20 cellular contexts compared by ENCODE assay signal in genomic region chr19:57293719-57294118, GRCh38. TPM values are rescaled to one million over a fixed set of nuclear protein-coding genes. Genes with fewer than 3 reads are reported as not detected.
DNase-seq lines count a peak whose midpoint lies in the region; ATAC-seq, FAIRE-seq and TF ChIP-seq lines count a peak whose summit lies in the region.
"Had no signal": no experiment of that assay in that cellular context is flagged by ENCODE, and none has a peak within 500 bp of the region (broad histone marks: within the 10 kb centered on the region; RNA-seq: fewer than 3 reads in every experiment).

No MANE protein-coding gene starts in this region.

- TF ChIP-seq POLR2A in A549 (IDR thresholded peaks at IDR 0.05; ENCODE audit: low read length): no peak

- no peaks in the 10 kb centered on the region for H3K27me3 ChIP-seq in CD4-positive, alpha-beta T cell (ENCODE audit: control insufficient read depth, insufficient read depth, low read length)

- FAIRE-seq in A549 (lab: Jason Lieb, UNC): peak; percentile 78
- FAIRE-seq: D721Med, GM12892, H1 had no signal

- intact Hi-C loops in CD4-positive, alpha-beta T cell (cut with DNase I, micrococcal nuclease): no loop called here

- no peak overlapping the region for H3K4me2 ChIP-seq in A549

- H3K4me1 Mint-ChIP-seq in CD4-positive, alpha-beta T cell (ENCODE audit: low read depth): peaks cover 17% of the 10 kb centered on the region
- peaks cover 14% of the 10 kb centered on the region for H3K4me1 Mint-ChIP-seq in activated T-helper 17 cell treated with anti-CD3 and anti-CD28 coated beads, Interleukin-2, amount 50 U/mL, for 72 hours
- peaks cover 42% of the 10 kb centered on the region for H3K4me1 Mint-ChIP-seq in central memory CD8-positive, alpha-beta T cell

- H3K27me3 Mint-ChIP-seq in CD4-positive, alpha-beta T cell: no peaks in the 10 kb centered on the region
- H3K27me3 Mint-ChIP-seq in activated T-helper 17 cell treated with anti-CD3 and anti-CD28 coated beads, Interleukin-2, amount 50 U/mL, for 72 hours: no peaks in the 10 kb centered on the region
- no peaks in the 10 kb centered on the region for H3K27me3 Mint-ChIP-seq in central memory CD8-positive, alpha-beta T cell
- H3K27me3 Mint-ChIP-seq: CD8-positive, alpha-beta memory T cell had no signal

- no peak overlapping the region for H3K27ac ChIP-seq in A549
- H3K27ac ChIP-seq in CD4-positive, alpha-beta T cell (ENCODE audit: low read depth, low read length): no peak overlapping the region
- H3K27ac ChIP-seq: GM23248 had no signal

- peaks cover 35% of the 10 kb centered on the region for H3K9me3 Mint-ChIP-seq in CD4-positive, alpha-beta T cell
- peaks cover 18% of the 10 kb centered on the region for H3K9me3 Mint-ChIP-seq in activated T-helper 17 cell treated with anti-CD3 and anti-CD28 coated beads, Interleukin-2, amount 50 U/mL, for 72 hours
- peaks cover 19% of the 10 kb centered on the region for H3K9me3 Mint-ChIP-seq in central memory CD8-positive, alpha-beta T cell

- no peak for ATAC-seq in A549
- no peak for ATAC-seq in CD4-positive, alpha-beta T cell (ENCODE audit: poor library complexity)
- ATAC-seq in activated T-helper 17 cell treated with anti-CD3 and anti-CD28 coated beads, Interleukin-2, amount 50 U/mL, for 72 hours (replicated peaks): no peak
- no peak for ATAC-seq in central memory CD8-positive, alpha-beta T cell (replicated peaks; ENCODE audit: extremely low read depth, poor library complexity, severe bottlenecking)
- ATAC-seq in HG03565 (IDR thresholded peaks at IDR 0.05; ENCODE audit: unreplicated experiment): no peak
- no peak for ATAC-seq in GM21737 (IDR thresholded peaks at IDR 0.05; ENCODE audit: unreplicated experiment)

- H3K36me3 Mint-ChIP-seq in CD4-positive, alpha-beta T cell (ENCODE audit: low read depth): peaks cover 98% of the 10 kb centered on the region
- no peaks in the 10 kb centered on the region for H3K36me3 Mint-ChIP-seq in activated T-helper 17 cell treated with anti-CD3 and anti-CD28 coated beads, Interleukin-2, amount 50 U/mL, for 72 hours (ENCODE audit: low read depth)
- H3K36me3 Mint-ChIP-seq in central memory CD8-positive, alpha-beta T cell (ENCODE audit: insufficient read depth): peaks cover 55% of the 10 kb centered on the region

- no peak for TF ChIP-seq RAD21 in A549 (conservative IDR thresholded peaks at IDR 0.05 in 1 of 2, IDR thresholded peaks at IDR 0.05 in 1 of 2)

- H3K9me3 ChIP-seq in A549: peaks cover 100% of the 10 kb centered on the region
- H3K9me3 ChIP-seq in CD4-positive, alpha-beta T cell (ENCODE audit: control insufficient read depth, low read length): peaks cover 65% of the 10 kb centered on the region

- CTCF ChIA-PET in A549 (lab: Yijun Ruan, JAX): no interaction called here
- CTCF ChIA-PET in CD4-positive, alpha-beta T cell (lab: Charles Lee): no interaction called here

- 96% methylated on average over 1 of the region's 1 CpG for WGBS in A549 (ENCODE audit: missing lambda C conversion rate)

- H3K4me1 ChIP-seq in A549: no peaks in the 10 kb centered on the region

- H3K4me3 Mint-ChIP-seq in CD4-positive, alpha-beta T cell: peak overlapping the region; percentile 4
- no peak overlapping the region for H3K4me3 Mint-ChIP-seq in activated T-helper 17 cell treated with anti-CD3 and anti-CD28 coated beads, Interleukin-2, amount 50 U/mL, for 72 hours
- H3K4me3 Mint-ChIP-seq in central memory CD8-positive, alpha-beta T cell: no peak overlapping the region
- H3K4me3 Mint-ChIP-seq: CD8-positive, alpha-beta memory T cell; HFFc6 had no signal

- no peak overlapping the region for H3K27ac Mint-ChIP-seq in CD4-positive, alpha-beta T cell
- H3K27ac Mint-ChIP-seq in activated T-helper 17 cell treated with anti-CD3 and anti-CD28 coated beads, Interleukin-2, amount 50 U/mL, for 72 hours: peak overlapping the region; percentile 39
- peak overlapping the region; percentile 41 for H3K27ac Mint-ChIP-seq in central memory CD8-positive, alpha-beta T cell (ENCODE audit: low read depth)
- H3K27ac Mint-ChIP-seq: CD8-positive, alpha-beta memory T cell; HFFc6 had no signal

- no peak for TF ChIP-seq CTCF in A549 (IDR thresholded peaks at IDR 0.05)
- TF ChIP-seq CTCF in CD4-positive, alpha-beta T cell (IDR thresholded peaks at IDR 0.05): no peak

- no peak for DNase-seq in A549 (ENCODE audit: low read depth in 1 of 2, low spot score in 1 of 2)
- no peak for DNase-seq in CD4-positive, alpha-beta T cell
- DNase-seq in central memory CD8-positive, alpha-beta T cell (ENCODE audit: low spot score in 2 of 2): no peak
- DNase-seq in NCI-H1694 (lab: John Stamatoyannopoulos, UW): no peak
- DNase-seq: 8988T; C1 segment of cervical spinal cord; CD8-positive, alpha-beta memory T cell; DMS53; DMS79 treated with DMSO at 0.1 percent for 48 hours; GF-D8; GM23248; H7; HCEC 1CT; HFFc6 had no signal

- TF ChIP-seq EP300 in A549 (IDR thresholded peaks at IDR 0.05): no peak

- H3K4me3 ChIP-seq in A549: no peak overlapping the region
- H3K4me3 ChIP-seq: GM23248 had no signal

- POLR2A ChIA-PET in A549 (lab: Yijun Ruan, JAX): no interaction called here
- POLR2A ChIA-PET in CD4-positive, alpha-beta T cell (lab: Charles Lee): no interaction called here

TF ChIP-seq in A549, 52 proteins besides CTCF, POLR2A, EP300 and RAD21:
- TF ChIP-seq GATA3 (IDR thresholded peaks at IDR 0.05; ENCODE audit: borderline replicate concordance): no peak
- 0 out of 2 replicates have a peak, but pooled peaks have one; percentile 59 for TF ChIP-seq CHD4 (IDR thresholded peaks at IDR 0.05; ENCODE audit: borderline replicate concordance)

RNA-seq across cellular contexts. Expression of gene ZNF460, which starts 13.4 kb away (rescaled TPM):
- polyA plus RNA-seq in A549 (2011; rRNA removed): 16.1 and 23.4 TPM in 2 replicates
- 2.0 and 2.4 TPM in 2 replicates for polyA plus RNA-seq in A549 (2012; cell fraction: cytosol; rRNA removed)
- 2.0 and 2.7 TPM in 2 replicates for polyA plus RNA-seq in A549 (2012; cell fraction: nucleus; rRNA removed)
- 0.50 to 0.63 TPM (median 0.58 TPM) in 3 replicates for polyA plus RNA-seq in A549 (2017; fragmentation: RNase III; extraction: RNeasy Plus Mini Kit Qiagen cat#74134 plus additional on column Dnase treatment)
- polyA minus RNA-seq in A549 (2011; rRNA and poly(A)+ RNA removed): 274 and 308 TPM in 2 replicates
- 10 to 100 TPM; 64.9 to 65.0 TPM for total RNA-seq in CD4-positive, alpha-beta T cell
- 100 to 1,000 TPM in 1 of 2 donors, 10 to 100 TPM in 1; 90.0 to 130 TPM for total RNA-seq in activated T-helper 17 cell treated with anti-CD3 and anti-CD28 coated beads, Interleukin-2, amount 50 U/mL, for 72 hours

RNA-seq across cellular contexts. Expression of gene ZNF543, which starts 26.6 kb away (rescaled TPM):
- 3.9 and 4.4 TPM in 2 replicates for polyA plus RNA-seq in A549 (2011; rRNA removed)
- polyA plus RNA-seq in A549 (2012; cell fraction: cytosol; rRNA removed): 0.77 and 1.0 TPM in 2 replicates
- polyA plus RNA-seq in A549 (2012; cell fraction: nucleus; rRNA removed): 0.47 and 1.0 TPM in 2 replicates
- 1.4 to 1.5 TPM (median 1.4 TPM) in 3 replicates for polyA plus RNA-seq in A549 (2017; fragmentation: RNase III; extraction: RNeasy Plus Mini Kit Qiagen cat#74134 plus additional on column Dnase treatment)
- polyA minus RNA-seq in A549 (2011; rRNA and poly(A)+ RNA removed): 11.8 TPM in 2 replicates
- total RNA-seq in CD4-positive, alpha-beta T cell: 1 to 10 TPM; 4.0 to 4.3 TPM
- total RNA-seq in activated T-helper 17 cell treated with anti-CD3 and anti-CD28 coated beads, Interleukin-2, amount 50 U/mL, for 72 hours: 1 to 10 TPM; 6.6 to 6.7 TPM

RNA-seq across cellular contexts. Expression of gene ZNF805, which starts 53.3 kb away (rescaled TPM):
- polyA plus RNA-seq in A549 (2011; rRNA removed) (5.6 and 6.6 TPM in 2 replicates), A549 (2017; fragmentation: RNase III; extraction: RNeasy Plus Mini Kit Qiagen cat#74134 plus additional on column Dnase treatment) (1.1 to 1.5 TPM (median 1.5 TPM) in 3 replicates)
- 0.96 and 1.3 TPM in 2 replicates for polyA plus RNA-seq in A549 (2012; cell fraction: cytosol; rRNA removed)
- 0.68 and 0.78 TPM in 2 replicates for polyA plus RNA-seq in A549 (2012; cell fraction: nucleus; rRNA removed)
- 41.2 and 50.8 TPM in 2 replicates for polyA minus RNA-seq in A549 (2011; rRNA and poly(A)+ RNA removed)
- 10 to 100 TPM; 33.1 to 33.7 TPM for total RNA-seq in CD4-positive, alpha-beta T cell
- 10 to 100 TPM in 1 of 2 donors, 1 to 10 TPM in 1; 9.1 to 16.7 TPM for total RNA-seq in activated T-helper 17 cell treated with anti-CD3 and anti-CD28 coated beads, Interleukin-2, amount 50 U/mL, for 72 hours

RNA-seq across cellular contexts. Expression of gene ZNF304, which starts 57.4 kb away (rescaled TPM):
- 4.8 and 5.5 TPM in 2 replicates for polyA plus RNA-seq in A549 (2011; rRNA removed)
- polyA plus RNA-seq in A549 (2012; cell fraction: cytosol; rRNA removed): 0.94 and 1.3 TPM in 2 replicates
- polyA plus RNA-seq in A549 (2012; cell fraction: nucleus; rRNA removed): 0.91 and 1.3 TPM in 2 replicates
- polyA plus RNA-seq in A549 (2017; fragmentation: RNase III; extraction: RNeasy Plus Mini Kit Qiagen cat#74134 plus additional on column Dnase treatment): 2.1 to 2.3 TPM (median 2.3 TPM) in 3 replicates
- polyA minus RNA-seq in A549 (2011; rRNA and poly(A)+ RNA removed): 9.0 and 10.3 TPM in 2 replicates
- 1 to 10 TPM; 4.9 to 5.4 TPM for total RNA-seq in CD4-positive, alpha-beta T cell
- total RNA-seq in activated T-helper 17 cell treated with anti-CD3 and anti-CD28 coated beads, Interleukin-2, amount 50 U/mL, for 72 hours: 1 to 10 TPM; 5.3 to 6.4 TPM
